Comparison of ENCODE assay signal across 3 cellular contexts in genomic region chr10:31652038-31652437, GRCh38.
"Had no signal": no experiment of that assay in that cellular context is flagged by ENCODE, and none has a peak within 500 bp of the region (broad histone marks: within the 10 kb centered on the region; RNA-seq: fewer than 3 reads in every experiment).

No MANE protein-coding gene starts in this region.

- ATAC-seq: GM12878 had no signal

- H3K4me3 ChIP-seq: GM12878 had no signal

- DNase-seq: GDM1, GF-D8 had no signal
